1 cellular context compared by ENCODE assay signal in genomic region chr9:109681301-109681700, GRCh38.
TF ChIP-seq lines count a peak whose summit lies in the region.

No MANE protein-coding gene starts in this region.

TF ChIP-seq in HepG2, 621 proteins besides CTCF, POLR2A, EP300 and RAD21 (continued from another document):
- TF ChIP-seq ZNF609 (CRISPR knock-in tag; IDR thresholded peaks at IDR 0.05; ENCODE audit: borderline replicate concordance) (no peak), ZMYM4 (CRISPR knock-in tag; IDR thresholded peaks at IDR 0.05) (no peak), KLF6 (CRISPR knock-in tag; IDR thresholded peaks at IDR 0.05) (no peak), SNAI1 (CRISPR knock-in tag; IDR thresholded peaks at IDR 0.05; ENCODE audit: borderline replicate concordance) (no peak), SOX5 (CRISPR knock-in tag; IDR thresholded peaks at IDR 0.05; ENCODE audit: borderline replicate concordance) (no peak)
TF ChIP-seq in HepG2: peak in this region for 0.
